ENCODE assay signal across 2 cellular contexts in the genomic region with DNA sequence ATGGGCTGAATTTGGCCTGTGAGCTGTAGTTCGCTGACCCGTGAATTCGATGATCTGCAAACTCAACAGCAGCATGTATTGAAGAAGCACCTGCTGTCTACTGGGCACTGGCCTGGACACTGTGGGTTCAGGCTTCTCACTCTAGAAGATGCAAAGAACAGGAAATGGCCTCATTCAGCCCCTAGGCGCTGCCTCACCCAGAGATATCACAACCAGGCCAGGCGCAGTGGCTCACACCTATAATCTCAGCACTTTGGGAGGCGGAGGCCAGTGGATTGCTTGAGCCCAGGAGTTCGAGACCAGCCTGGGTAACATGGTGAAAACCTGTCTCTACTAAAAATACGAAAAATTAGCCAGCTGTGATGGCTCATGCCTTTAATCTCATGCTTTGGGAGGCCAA.
A peak's percentile ranks its signal among the peaks of the same experiment; 100 is the strongest.
TF ChIP-seq lines count a peak whose summit lies in the region.

No MANE protein-coding gene starts in this region.

TF ChIP-seq in WTC11, 78 proteins besides CTCF, POLR2A, EP300 and RAD21 (continues in another document):
- TF ChIP-seq NFATC4 (CRISPR knock-in tag; IDR thresholded peaks at IDR 0.05): no peak
- TF ChIP-seq, protein P1, sequence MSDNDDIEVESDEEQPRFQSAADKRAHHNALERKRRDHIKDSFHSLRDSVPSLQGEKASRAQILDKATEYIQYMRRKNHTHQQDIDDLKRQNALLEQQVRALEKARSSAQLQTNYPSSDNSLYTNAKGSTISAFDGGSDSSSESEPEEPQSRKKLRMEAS (CRISPR knock-in tag; IDR thresholded peaks at IDR 0.05): no peak
- TF ChIP-seq, protein P2, sequence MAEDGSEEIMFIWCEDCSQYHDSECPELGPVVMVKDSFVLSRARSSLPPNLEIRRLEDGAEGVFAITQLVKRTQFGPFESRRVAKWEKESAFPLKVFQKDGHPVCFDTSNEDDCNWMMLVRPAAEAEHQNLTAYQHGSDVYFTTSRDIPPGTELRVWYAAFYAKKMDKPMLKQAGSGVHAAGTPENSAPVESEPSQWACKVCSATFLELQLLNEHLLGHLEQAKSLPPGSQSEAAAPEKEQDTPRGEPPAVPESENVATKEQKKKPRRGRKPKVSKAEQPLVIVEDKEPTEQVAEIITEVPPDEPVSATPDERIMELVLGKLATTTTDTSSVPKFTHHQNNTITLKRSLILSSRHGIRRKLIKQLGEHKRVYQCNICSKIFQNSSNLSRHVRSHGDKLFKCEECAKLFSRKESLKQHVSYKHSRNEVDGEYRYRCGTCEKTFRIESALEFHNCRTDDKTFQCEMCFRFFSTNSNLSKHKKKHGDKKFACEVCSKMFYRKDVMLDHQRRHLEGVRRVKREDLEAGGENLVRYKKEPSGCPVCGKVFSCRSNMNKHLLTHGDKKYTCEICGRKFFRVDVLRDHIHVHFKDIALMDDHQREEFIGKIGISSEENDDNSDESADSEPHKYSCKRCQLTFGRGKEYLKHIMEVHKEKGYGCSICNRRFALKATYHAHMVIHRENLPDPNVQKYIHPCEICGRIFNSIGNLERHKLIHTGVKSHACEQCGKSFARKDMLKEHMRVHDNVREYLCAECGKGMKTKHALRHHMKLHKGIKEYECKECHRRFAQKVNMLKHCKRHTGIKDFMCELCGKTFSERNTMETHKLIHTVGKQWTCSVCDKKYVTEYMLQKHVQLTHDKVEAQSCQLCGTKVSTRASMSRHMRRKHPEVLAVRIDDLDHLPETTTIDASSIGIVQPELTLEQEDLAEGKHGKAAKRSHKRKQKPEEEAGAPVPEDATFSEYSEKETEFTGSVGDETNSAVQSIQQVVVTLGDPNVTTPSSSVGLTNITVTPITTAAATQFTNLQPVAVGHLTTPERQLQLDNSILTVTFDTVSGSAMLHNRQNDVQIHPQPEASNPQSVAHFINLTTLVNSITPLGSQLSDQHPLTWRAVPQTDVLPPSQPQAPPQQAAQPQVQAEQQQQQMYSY (CRISPR knock-in tag; IDR thresholded peaks at IDR 0.05): no peak
- no peak for TF ChIP-seq JAZF1 (CRISPR knock-in tag; IDR thresholded peaks at IDR 0.05)
- no peak for TF ChIP-seq TEAD1 (CRISPR knock-in tag; IDR thresholded peaks at IDR 0.05)
- TF ChIP-seq ARID4B (CRISPR knock-in tag; IDR thresholded peaks at IDR 0.05; ENCODE audit: borderline replicate concordance): no peak
- no peak for TF ChIP-seq PREB (CRISPR knock-in tag; IDR thresholded peaks at IDR 0.05; ENCODE audit: borderline replicate concordance)
- no peak for TF ChIP-seq FOXP4 (CRISPR knock-in tag; IDR thresholded peaks at IDR 0.05)
- no peak for TF ChIP-seq E2F4 (CRISPR knock-in tag; IDR thresholded peaks at IDR 0.05; ENCODE audit: borderline replicate concordance, low read depth)

TF ChIP-seq in K562, 482 proteins besides CTCF, POLR2A, EP300 and RAD21:
- TF ChIP-seq FOXJ3 (CRISPR knock-in tag; IDR thresholded peaks at IDR 0.05): no peak
- no peak for TF ChIP-seq POLR2AphosphoS5 (IDR thresholded peaks at IDR 0.05; ENCODE audit: control insufficient read depth, insufficient read depth, low read depth, low read length)
- TF ChIP-seq POLR3A (IDR thresholded peaks at IDR 0.05; ENCODE audit: borderline replicate concordance, extremely low read depth, insufficient read depth, insufficient read length): peak; percentile 26
- TF ChIP-seq TFAP4 (CRISPR knock-in tag; IDR thresholded peaks at IDR 0.05; ENCODE audit: borderline replicate concordance): 0 out of 2 replicates have a peak, but pooled peaks have one; percentile 17
- TF ChIP-seq ZNF311 (CRISPR knock-in tag; IDR thresholded peaks at IDR 0.05): no peak
- TF ChIP-seq ZKSCAN3 (CRISPR knock-in tag; IDR thresholded peaks at IDR 0.05): no peak
- no peak for TF ChIP-seq PRPF4 (IDR thresholded peaks at IDR 0.05; ENCODE audit: insufficient read depth, low read depth, low read length, poor library complexity, severe bottlenecking)
- TF ChIP-seq TBP (optimal IDR thresholded peaks at IDR 0.05; ENCODE audit: low read depth, low read length): peak; percentile 77
